Comparison of ENCODE assay signal across 28 cellular contexts in genomic region chr1:101075926-101076325, GRCh38.
"Had no signal": no experiment of that assay in that cellular context is flagged by ENCODE, and none has a peak within 500 bp of the region (broad histone marks: within the 10 kb centered on the region; RNA-seq: fewer than 3 reads in every experiment).

No MANE protein-coding gene starts in this region.

- H3K27me3 ChIP-seq: brain microvascular endothelial cell, pancreas, suprapubic skin, tibial artery had no signal

- H3K4me3 Mint-ChIP-seq: activated CD4-positive, alpha-beta memory T cell treated with anti-CD3 and anti-CD28 coated beads, Interleukin-2, amount 10 ng/mL, durations not matched to agents 7 days and 5 days; activated CD4-positive, alpha-beta T cell treated with anti-CD3 and anti-CD28 coated beads, Interleukin-2, amount 10 ng/mL, durations not matched to agents 24 days and 14 days; activated naive CD4-positive, alpha-beta T cell treated with anti-CD3 and anti-CD28 coated beads, Interleukin-2, amount 10 ng/mL, durations not matched to agents 7 days and 5 days; activated naive CD8-positive, alpha-beta T cell treated with anti-CD3 and anti-CD28 coated beads, Interleukin-2, amount 10 ng/mL, durations not matched to agents 7 days and 5 days; activated T-cell treated with anti-CD3 and anti-CD28 coated beads, Interleukin-2, amount 50 U/mL, for 24 hours; dendritic cell treated with granulocyte-macrophage colony-stimulating factor and Interleukin-4, amounts not matched to agents 40 ng/mL and 50 ng/mL, for 4 days; memory B cell; naive thymus-derived CD8-positive, alpha-beta T cell; neural crest cell had no signal

- ATAC-seq: naive thymus-derived CD8-positive, alpha-beta T cell; pancreas had no signal

- H3K27me3 Mint-ChIP-seq: activated CD4-positive, alpha-beta memory T cell treated with anti-CD3 and anti-CD28 coated beads, Interleukin-2, amount 10 ng/mL, durations not matched to agents 7 days and 5 days; activated CD4-positive, alpha-beta T cell treated with anti-CD3 and anti-CD28 coated beads, Interleukin-2, amount 10 ng/mL, durations not matched to agents 24 days and 14 days; activated naive CD4-positive, alpha-beta T cell treated with anti-CD3 and anti-CD28 coated beads, Interleukin-2, amount 10 ng/mL, durations not matched to agents 7 days and 5 days; activated naive CD8-positive, alpha-beta T cell treated with anti-CD3 and anti-CD28 coated beads, Interleukin-2, amount 10 ng/mL, durations not matched to agents 7 days and 5 days; activated T-cell treated with anti-CD3 and anti-CD28 coated beads, Interleukin-2, amount 50 U/mL, for 24 hours; dendritic cell treated with granulocyte-macrophage colony-stimulating factor and Interleukin-4, amounts not matched to agents 40 ng/mL and 50 ng/mL, for 4 days; memory B cell; naive thymus-derived CD8-positive, alpha-beta T cell had no signal

- H3K27ac Mint-ChIP-seq: activated CD4-positive, alpha-beta memory T cell treated with anti-CD3 and anti-CD28 coated beads, Interleukin-2, amount 10 ng/mL, durations not matched to agents 7 days and 5 days; activated CD4-positive, alpha-beta T cell treated with anti-CD3 and anti-CD28 coated beads, Interleukin-2, amount 10 ng/mL, durations not matched to agents 24 days and 14 days; activated naive CD4-positive, alpha-beta T cell treated with anti-CD3 and anti-CD28 coated beads, Interleukin-2, amount 10 ng/mL, durations not matched to agents 7 days and 5 days; activated naive CD8-positive, alpha-beta T cell treated with anti-CD3 and anti-CD28 coated beads, Interleukin-2, amount 10 ng/mL, durations not matched to agents 7 days and 5 days; activated T-cell treated with anti-CD3 and anti-CD28 coated beads, Interleukin-2, amount 50 U/mL, for 24 hours; dendritic cell treated with granulocyte-macrophage colony-stimulating factor and Interleukin-4, amounts not matched to agents 40 ng/mL and 50 ng/mL, for 4 days; memory B cell had no signal

- DNase-seq: activated CD4-positive, alpha-beta memory T cell treated with anti-CD3 and anti-CD28 coated beads, Interleukin-2, amount 10 ng/mL, durations not matched to agents 7 days and 5 days; activated CD4-positive, alpha-beta T cell treated with anti-CD3 and anti-CD28 coated beads, Interleukin-2, amount 10 ng/mL, durations not matched to agents 24 days and 14 days; activated CD4-positive, CD25-positive, alpha-beta regulatory T cell treated with anti-CD3 and anti-CD28 coated beads, Interleukin-2, amount 50 U/mL, for 72 hours; activated CD8-positive, alpha-beta memory T cell treated with anti-CD3 and anti-CD28 coated beads, Interleukin-2, amount 50 U/mL, for 48 hours; activated gamma-delta T cell; activated naive CD4-positive, alpha-beta T cell treated with anti-CD3 and anti-CD28 coated beads, Interleukin-2, amount 10 ng/mL, durations not matched to agents 7 days and 5 days; activated naive CD8-positive, alpha-beta T cell treated with anti-CD3 and anti-CD28 coated beads, Interleukin-2, amount 10 ng/mL, durations not matched to agents 7 days and 5 days; activated T-cell treated with anti-CD3 and anti-CD28 coated beads, Interleukin-2, amount 50 U/mL, for 24 hours; amniotic stem cell; brain microvascular endothelial cell; central memory CD4-positive, alpha-beta T cell; head of caudate nucleus; hippocampal formation; naive thymus-derived CD8-positive, alpha-beta T cell; nucleus accumbens; pancreas; stimulated activated CD4-positive, alpha-beta T cell treated with anti-CD3 and anti-CD28 coated beads, Interleukin-15, amount 100 ng/mL, for 24 hours; stimulated activated CD4-positive, alpha-beta T cell treated with anti-CD3 and anti-CD28 coated beads, Interleukin-2, amount 100 ng/mL, for 24 hours; stimulated activated naive CD4-positive, alpha-beta T cell; T-helper 2 cell; tibial artery had no signal

- H3K4me3 ChIP-seq: pancreas, prostate gland, suprapubic skin, tibial artery had no signal

- H3K36me3 ChIP-seq: brain microvascular endothelial cell, pancreas, prostate gland, suprapubic skin had no signal

- H3K27ac ChIP-seq: brain microvascular endothelial cell, pancreas, prostate gland, suprapubic skin, tibial artery had no signal

- H3K4me1 ChIP-seq: prostate gland, suprapubic skin, tibial artery had no signal

- FAIRE-seq: astrocyte, keratinocyte, pancreas had no signal

- H3K9me3 ChIP-seq: pancreas, prostate gland, suprapubic skin, tibial artery had no signal

- H3K9me3 Mint-ChIP-seq: dendritic cell treated with granulocyte-macrophage colony-stimulating factor and Interleukin-4, amounts not matched to agents 40 ng/mL and 50 ng/mL, for 4 days; memory B cell; neural crest cell had no signal
